In the genomic region with DNA sequence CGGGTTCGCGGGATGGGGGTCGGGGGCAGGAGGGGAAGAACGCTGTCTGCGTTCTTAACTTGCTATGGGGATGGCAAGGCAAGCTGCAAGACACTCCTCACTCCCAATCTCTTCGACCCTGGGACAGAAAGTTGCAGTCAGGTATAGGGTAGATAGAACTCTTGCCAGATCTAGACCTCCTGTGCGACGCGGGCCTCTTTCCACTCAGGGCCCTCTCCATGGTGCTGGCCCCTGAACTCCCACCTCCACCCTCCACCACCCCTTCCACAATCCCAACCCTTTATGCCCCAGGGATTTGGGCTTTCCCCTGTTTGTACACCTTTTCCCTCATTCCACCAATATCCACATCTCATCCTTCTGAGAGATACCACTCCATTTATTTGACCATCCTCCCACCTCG, we compare ENCODE assay signal across 1 cellular context.
TF ChIP-seq lines count a peak whose summit lies in the region.

No MANE protein-coding gene starts in this region.

TF ChIP-seq in liver, 16 proteins besides CTCF, POLR2A, EP300 and RAD21 (continued from another document):
- TF ChIP-seq, protein P1, sequence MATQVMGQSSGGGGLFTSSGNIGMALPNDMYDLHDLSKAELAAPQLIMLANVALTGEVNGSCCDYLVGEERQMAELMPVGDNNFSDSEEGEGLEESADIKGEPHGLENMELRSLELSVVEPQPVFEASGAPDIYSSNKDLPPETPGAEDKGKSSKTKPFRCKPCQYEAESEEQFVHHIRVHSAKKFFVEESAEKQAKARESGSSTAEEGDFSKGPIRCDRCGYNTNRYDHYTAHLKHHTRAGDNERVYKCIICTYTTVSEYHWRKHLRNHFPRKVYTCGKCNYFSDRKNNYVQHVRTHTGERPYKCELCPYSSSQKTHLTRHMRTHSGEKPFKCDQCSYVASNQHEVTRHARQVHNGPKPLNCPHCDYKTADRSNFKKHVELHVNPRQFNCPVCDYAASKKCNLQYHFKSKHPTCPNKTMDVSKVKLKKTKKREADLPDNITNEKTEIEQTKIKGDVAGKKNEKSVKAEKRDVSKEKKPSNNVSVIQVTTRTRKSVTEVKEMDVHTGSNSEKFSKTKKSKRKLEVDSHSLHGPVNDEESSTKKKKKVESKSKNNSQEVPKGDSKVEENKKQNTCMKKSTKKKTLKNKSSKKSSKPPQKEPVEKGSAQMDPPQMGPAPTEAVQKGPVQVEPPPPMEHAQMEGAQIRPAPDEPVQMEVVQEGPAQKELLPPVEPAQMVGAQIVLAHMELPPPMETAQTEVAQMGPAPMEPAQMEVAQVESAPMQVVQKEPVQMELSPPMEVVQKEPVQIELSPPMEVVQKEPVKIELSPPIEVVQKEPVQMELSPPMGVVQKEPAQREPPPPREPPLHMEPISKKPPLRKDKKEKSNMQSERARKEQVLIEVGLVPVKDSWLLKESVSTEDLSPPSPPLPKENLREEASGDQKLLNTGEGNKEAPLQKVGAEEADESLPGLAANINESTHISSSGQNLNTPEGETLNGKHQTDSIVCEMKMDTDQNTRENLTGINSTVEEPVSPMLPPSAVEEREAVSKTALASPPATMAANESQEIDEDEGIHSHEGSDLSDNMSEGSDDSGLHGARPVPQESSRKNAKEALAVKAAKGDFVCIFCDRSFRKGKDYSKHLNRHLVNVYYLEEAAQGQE (IDR thresholded peaks at IDR 0.05): no peak
- TF ChIP-seq HNF4G (IDR thresholded peaks at IDR 0.05): no peak
